ENCODE assay signal across 8 cellular contexts in genomic region chrX:75522565-75523411, GRCh38. TPM values are rescaled to one million over a fixed set of nuclear protein-coding genes. Genes with fewer than 3 reads are reported as not detected.
A peak's percentile ranks its signal among the peaks of the same experiment; 100 is the strongest.
DNase-seq lines count a peak whose midpoint lies in the region; ATAC-seq and TF ChIP-seq lines count a peak whose summit lies in the region.

TSS of gene ZDHHC15 (minus strand) at chrX:75523037. CDS start at chrX:75523024, 13 bp downstream.

- H3K4me3 Mint-ChIP-seq in neural crest cell, result peak within 1 kb of the TSS; percentile 89

- peaks cover 0 to 33% (median 0%) of the 10 kb centered on the region in 3 donors for H3K4me1 ChIP-seq in gastroesophageal sphincter

- peak within 1 kb of the TSS; percentile 91 for H3K27ac Mint-ChIP-seq in neural crest cell (ENCODE audit: unreplicated experiment)

- H3K4me1 Mint-ChIP-seq in neural crest cell, result peaks cover 28% of the 10 kb centered on the region

- H3K27me3 ChIP-seq in gastroesophageal sphincter, result no peaks in the 10 kb centered on the region

- peak; percentile 92 for ATAC-seq in gastroesophageal sphincter
- no peak for ATAC-seq in HG03439 (IDR thresholded peaks at IDR 0.05; ENCODE audit: unreplicated experiment)

- TF ChIP-seq EP300 in gastroesophageal sphincter (IDR thresholded peaks at IDR 0.05), result no peak

- peak in 3 of 4 experiments; percentile 22 to 29 (median 28) for TF ChIP-seq CTCF in gastroesophageal sphincter (IDR thresholded peaks at IDR 0.05)
- no peak for TF ChIP-seq CTCF in neural crest cell (conservative IDR thresholded peaks at IDR 0.05)

- peak; percentile 34 for DNase-seq in GM03348 (ENCODE audit: low spot score)
- peak; percentile 62 for DNase-seq in NCI-H748 treated with DMSO at 0.1 percent for 48 hours (lab: John Stamatoyannopoulos, UW)
- peak; percentile 10 for DNase-seq in activated gamma-delta T cell (lab: John Stamatoyannopoulos, UW)
- peak; percentile 17 for DNase-seq in neural crest cell (ENCODE audit: low read depth, low spot score)
- peak; percentile 27 for DNase-seq in superior temporal gyrus (ENCODE audit: extremely low spot score)
- no peak for DNase-seq in Kasumi-1 (lab: John Stamatoyannopoulos, UW)

- H3K9me3 Mint-ChIP-seq in neural crest cell, result peaks cover 4% of the 10 kb centered on the region

- peak within 1 kb of the TSS; percentile 36 to 57 for H3K4me3 ChIP-seq in gastroesophageal sphincter

- H3K36me3 Mint-ChIP-seq in neural crest cell (ENCODE audit: low read depth), result peaks cover 4% of the 10 kb centered on the region

- H3K9me3 ChIP-seq in gastroesophageal sphincter, result no peaks in the 10 kb centered on the region

- WGBS in gastroesophageal sphincter (ENCODE audit: low coverage in 1 of 2), 2 donors, result 0 to 22% methylated on average over 4 to 7 of the region's 43 CpGs

- H3K36me3 ChIP-seq in gastroesophageal sphincter, result no peaks in the 10 kb centered on the region

- peak within 1 kb of the TSS; percentile 39 to 85 (median 82) for H3K27ac ChIP-seq in gastroesophageal sphincter

- TF ChIP-seq POLR2A in gastroesophageal sphincter (IDR thresholded peaks at IDR 0.05), result no peak

- no peaks in the 10 kb centered on the region for H3K27me3 Mint-ChIP-seq in neural crest cell (ENCODE audit: low read depth)

RNA-seq across cellular contexts. Expression of gene ZDHHC15, which starts in this region (rescaled TPM):
- total RNA-seq in gastroesophageal sphincter, result 1 to 10 TPM; 2.7 to 3.1 (median 2.8) TPM
- 3.0 and 3.7 TPM in 2 replicates for total RNA-seq in neural crest cell

Comparison
In these comparisons a context has a peak if more than half of its experiments do, and no peak if none do; other contexts are left out.
1. DNase-seq: peak in GM03348 (single experiment), NCI-H748 treated with DMSO at 0.1 percent for 48 hours (single experiment), activated gamma-delta T cell (single experiment), neural crest cell (single experiment) and superior temporal gyrus (single experiment); none in Kasumi-1 (0 of 2).